ENCODE assay signal across 1 cellular context in the genomic region with DNA sequence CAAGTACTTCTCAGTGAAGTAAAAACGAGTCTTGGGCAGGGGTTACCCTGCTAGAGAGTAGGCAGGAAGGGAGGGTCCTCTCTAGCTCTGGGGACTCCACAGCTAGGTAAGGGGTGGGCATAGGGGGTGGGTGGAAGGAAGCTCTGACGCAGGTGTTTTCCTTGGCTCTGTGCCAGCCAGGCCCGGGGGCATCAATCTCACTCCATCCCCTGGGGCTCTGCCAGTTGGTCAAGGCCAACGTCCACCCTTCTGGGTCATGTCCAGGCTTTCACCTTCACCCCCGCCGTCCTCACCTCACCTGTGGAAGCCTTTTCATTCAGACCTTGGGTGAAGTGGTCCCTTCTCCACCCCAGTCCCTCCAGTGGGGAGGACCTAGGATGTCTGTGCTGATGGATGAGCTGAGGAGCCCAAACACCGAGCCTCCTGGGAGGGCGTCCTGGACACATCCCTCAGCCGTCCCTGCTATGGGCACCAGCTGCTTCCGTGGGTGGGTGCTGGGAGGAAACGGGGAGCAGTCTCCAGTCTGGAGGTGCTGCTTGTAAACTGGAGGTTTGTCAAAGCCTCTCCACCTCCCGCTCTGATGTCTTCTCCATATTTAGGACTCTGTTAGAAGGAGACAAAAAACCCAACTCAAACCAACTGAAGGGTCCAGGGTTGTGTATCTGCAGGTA.
TF ChIP-seq lines count a peak whose summit lies in the region.

No MANE protein-coding gene starts in this region.

TF ChIP-seq in K562, 482 proteins besides CTCF, POLR2A, EP300 and RAD21 (continued from another document):
- no peak for TF ChIP-seq ZNF263 (CRISPR knock-in tag; IDR thresholded peaks at IDR 0.05; ENCODE audit: borderline replicate concordance)
- no peak for TF ChIP-seq HSF4 (CRISPR knock-in tag; IDR thresholded peaks at IDR 0.05; ENCODE audit: borderline replicate concordance)
- TF ChIP-seq NFIC (IDR thresholded peaks at IDR 0.05): peak; percentile 87
- TF ChIP-seq POU5F1 (IDR thresholded peaks at IDR 0.05; ENCODE audit: borderline replicate concordance, low read depth, low read length, partially characterized antibody): no peak
- no peak for TF ChIP-seq BDP1 (IDR thresholded peaks at IDR 0.05; ENCODE audit: insufficient read depth, insufficient read length)
- no peak for TF ChIP-seq SPI1 (IDR thresholded peaks at IDR 0.05; ENCODE audit: borderline replicate concordance, low read depth, low read length)
TF ChIP-seq in K562: peak in this region for 2.
